Comparison of ENCODE assay signal across 20 cellular contexts in the genomic region with DNA sequence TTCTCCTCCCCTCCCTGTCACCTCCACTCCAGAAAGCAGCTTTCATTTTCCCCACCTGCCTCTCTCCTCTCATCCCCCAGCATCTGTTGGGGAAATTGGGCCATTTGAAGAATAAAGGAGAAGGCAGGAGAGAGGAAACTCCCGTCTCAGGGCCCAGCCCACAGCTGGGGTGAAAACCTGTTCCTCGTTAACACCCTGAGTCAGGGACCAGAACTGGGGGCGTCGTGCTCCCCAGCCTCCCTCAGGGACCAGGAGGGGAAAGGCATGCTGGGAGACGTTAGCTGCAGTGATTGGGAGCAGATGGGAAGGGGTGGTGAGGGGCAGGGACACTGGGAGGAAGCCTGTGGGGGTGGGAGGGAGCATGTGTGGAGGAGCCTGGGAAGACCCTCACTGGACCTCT.
"Had no signal": no experiment of that assay in that cellular context is flagged by ENCODE, and none has a peak within 500 bp of the region (broad histone marks: within the 10 kb centered on the region; RNA-seq: fewer than 3 reads in every experiment).

No MANE protein-coding gene starts in this region.

- DNase-seq: effector CD4-positive, alpha-beta T cell; endodermal cell; erythroblast; foreskin melanocyte; left colon; left ventricle myocardium superior; mesenchymal stem cell; naive thymus-derived CD4-positive, alpha-beta T cell; nucleus accumbens; stimulated activated CD4-positive, alpha-beta T cell treated with anti-CD3 and anti-CD28 coated beads, Interleukin-12 subunit alpha, Interleukin-12 subunit beta, amount 100 ng/mL, for 4 hours; stimulated activated naive CD4-positive, alpha-beta T cell treated with Interleukin-2 at 50 U/mL for 16 hours; trophoblast cell had no signal

- H3K36me3 ChIP-seq: ovary, prostate gland, sigmoid colon had no signal

- FAIRE-seq: endothelial cell of umbilical vein had no signal

- ATAC-seq: left colon; left ventricle myocardium superior; naive thymus-derived CD4-positive, alpha-beta T cell had no signal

- H3K4me3 ChIP-seq: coronary artery, hepatocyte, lung, ovary, prostate gland, sigmoid colon, skin epidermis had no signal

- H3K27ac ChIP-seq: coronary artery, hepatocyte, ovary, prostate gland, sigmoid colon, skin epidermis had no signal

- H3K27me3 ChIP-seq: hepatocyte, ovary, sigmoid colon had no signal

- H3K9me3 ChIP-seq: ovary, prostate gland, sigmoid colon had no signal

- H3K79me2 ChIP-seq: hepatocyte had no signal

- H2AFZ ChIP-seq: hepatocyte had no signal

- H3K4me2 ChIP-seq: hepatocyte had no signal
